In the genomic region with DNA sequence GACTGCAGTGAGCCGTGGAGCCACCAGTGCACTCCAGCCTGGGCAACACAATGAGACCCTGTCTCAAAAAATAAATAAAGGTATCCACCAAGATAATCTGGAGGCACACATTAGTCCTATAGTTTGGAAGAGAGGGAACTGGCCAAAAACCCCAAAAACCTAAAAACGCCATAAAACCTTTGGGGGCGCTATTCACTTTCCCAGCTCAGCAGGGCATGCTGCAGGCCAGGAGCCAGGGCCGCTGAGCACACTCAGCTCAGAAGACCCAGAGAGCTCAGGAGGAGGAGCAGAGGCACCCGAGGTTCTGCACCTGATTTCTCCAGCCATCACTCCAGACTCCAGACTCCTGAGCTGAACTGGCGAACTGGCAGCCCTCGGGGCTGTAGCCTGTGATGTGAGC, we compare ENCODE assay signal across 2 cellular contexts.
TF ChIP-seq lines count a peak whose summit lies in the region.

No MANE protein-coding gene starts in this region.

TF ChIP-seq in GM23338, 12 proteins besides CTCF, POLR2A, EP300 and RAD21:
- no peak for TF ChIP-seq REST (IDR thresholded peaks at IDR 0.05; ENCODE audit: unreplicated experiment)
- no peak for TF ChIP-seq ZNF331 (CRISPR knock-in tag; IDR thresholded peaks at IDR 0.05; ENCODE audit: low read depth)
- TF ChIP-seq, protein P1, sequence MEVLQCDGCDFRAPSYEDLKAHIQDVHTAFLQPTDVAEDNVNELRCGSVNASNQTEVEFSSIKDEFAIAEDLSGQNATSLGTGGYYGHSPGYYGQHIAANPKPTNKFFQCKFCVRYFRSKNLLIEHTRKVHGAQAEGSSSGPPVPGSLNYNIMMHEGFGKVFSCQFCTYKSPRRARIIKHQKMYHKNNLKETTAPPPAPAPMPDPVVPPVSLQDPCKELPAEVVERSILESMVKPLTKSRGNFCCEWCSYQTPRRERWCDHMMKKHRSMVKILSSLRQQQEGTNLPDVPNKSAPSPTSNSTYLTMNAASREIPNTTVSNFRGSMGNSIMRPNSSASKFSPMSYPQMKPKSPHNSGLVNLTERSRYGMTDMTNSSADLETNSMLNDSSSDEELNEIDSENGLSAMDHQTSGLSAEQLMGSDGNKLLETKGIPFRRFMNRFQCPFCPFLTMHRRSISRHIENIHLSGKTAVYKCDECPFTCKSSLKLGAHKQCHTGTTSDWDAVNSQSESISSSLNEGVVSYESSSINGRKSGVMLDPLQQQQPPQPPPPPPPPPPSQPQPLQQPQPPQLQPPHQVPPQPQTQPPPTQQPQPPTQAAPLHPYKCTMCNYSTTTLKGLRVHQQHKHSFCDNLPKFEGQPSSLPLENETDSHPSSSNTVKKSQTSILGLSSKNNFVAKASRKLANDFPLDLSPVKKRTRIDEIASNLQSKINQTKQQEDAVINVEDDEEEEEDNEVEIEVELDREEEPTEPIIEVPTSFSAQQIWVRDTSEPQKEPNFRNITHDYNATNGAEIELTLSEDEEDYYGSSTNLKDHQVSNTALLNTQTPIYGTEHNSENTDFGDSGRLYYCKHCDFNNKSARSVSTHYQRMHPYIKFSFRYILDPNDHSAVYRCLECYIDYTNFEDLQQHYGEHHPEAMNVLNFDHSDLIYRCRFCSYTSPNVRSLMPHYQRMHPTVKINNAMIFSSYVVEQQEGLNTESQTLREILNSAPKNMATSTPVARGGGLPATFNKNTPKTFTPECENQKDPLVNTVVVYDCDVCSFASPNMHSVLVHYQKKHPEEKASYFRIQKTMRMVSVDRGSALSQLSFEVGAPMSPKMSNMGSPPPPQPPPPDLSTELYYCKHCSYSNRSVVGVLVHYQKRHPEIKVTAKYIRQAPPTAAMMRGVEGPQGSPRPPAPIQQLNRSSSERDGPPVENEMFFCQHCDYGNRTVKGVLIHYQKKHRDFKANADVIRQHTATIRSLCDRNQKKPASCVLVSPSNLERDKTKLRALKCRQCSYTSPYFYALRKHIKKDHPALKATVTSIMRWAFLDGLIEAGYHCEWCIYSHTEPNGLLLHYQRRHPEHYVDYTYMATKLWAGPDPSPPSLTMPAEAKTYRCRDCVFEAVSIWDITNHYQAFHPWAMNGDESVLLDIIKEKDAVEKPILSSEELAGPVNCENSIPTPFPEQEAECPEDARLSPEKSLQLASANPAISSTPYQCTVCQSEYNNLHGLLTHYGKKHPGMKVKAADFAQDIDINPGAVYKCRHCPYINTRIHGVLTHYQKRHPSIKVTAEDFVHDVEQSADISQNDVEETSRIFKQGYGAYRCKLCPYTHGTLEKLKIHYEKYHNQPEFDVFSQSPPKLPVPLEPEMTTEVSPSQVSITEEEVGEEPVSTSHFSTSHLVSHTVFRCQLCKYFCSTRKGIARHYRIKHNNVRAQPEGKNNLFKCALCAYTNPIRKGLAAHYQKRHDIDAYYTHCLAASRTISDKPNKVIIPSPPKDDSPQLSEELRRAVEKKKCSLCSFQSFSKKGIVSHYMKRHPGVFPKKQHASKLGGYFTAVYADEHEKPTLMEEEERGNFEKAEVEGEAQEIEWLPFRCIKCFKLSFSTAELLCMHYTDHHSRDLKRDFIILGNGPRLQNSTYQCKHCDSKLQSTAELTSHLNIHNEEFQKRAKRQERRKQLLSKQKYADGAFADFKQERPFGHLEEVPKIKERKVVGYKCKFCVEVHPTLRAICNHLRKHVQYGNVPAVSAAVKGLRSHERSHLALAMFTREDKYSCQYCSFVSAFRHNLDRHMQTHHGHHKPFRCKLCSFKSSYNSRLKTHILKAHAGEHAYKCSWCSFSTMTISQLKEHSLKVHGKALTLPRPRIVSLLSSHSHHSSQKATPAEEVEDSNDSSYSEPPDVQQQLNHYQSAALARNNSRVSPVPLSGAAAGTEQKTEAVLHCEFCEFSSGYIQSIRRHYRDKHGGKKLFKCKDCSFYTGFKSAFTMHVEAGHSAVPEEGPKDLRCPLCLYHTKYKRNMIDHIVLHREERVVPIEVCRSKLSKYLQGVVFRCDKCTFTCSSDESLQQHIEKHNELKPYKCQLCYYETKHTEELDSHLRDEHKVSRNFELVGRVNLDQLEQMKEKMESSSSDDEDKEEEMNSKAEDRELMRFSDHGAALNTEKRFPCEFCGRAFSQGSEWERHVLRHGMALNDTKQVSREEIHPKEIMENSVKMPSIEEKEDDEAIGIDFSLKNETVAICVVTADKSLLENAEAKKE (CRISPR knock-in tag; IDR thresholded peaks at IDR 0.05) = no peak
- TF ChIP-seq NANOG (IDR thresholded peaks at IDR 0.05; ENCODE audit: borderline replicate concordance) = no peak
- no peak for TF ChIP-seq CREB1 (CRISPR knock-in tag; IDR thresholded peaks at IDR 0.05; ENCODE audit: low read depth)
- no peak for TF ChIP-seq EZH2phosphoT487 (IDR thresholded peaks at IDR 0.05; ENCODE audit: unreplicated experiment)
- no peak for TF ChIP-seq EZH2 (IDR thresholded peaks at IDR 0.05; ENCODE audit: low read depth, unreplicated experiment)

TF ChIP-seq in H1, 55 proteins besides CTCF, POLR2A, EP300 and RAD21:
- TF ChIP-seq SUZ12 (IDR thresholded peaks at IDR 0.05; ENCODE audit: low read length) (no peak), YY1 (IDR thresholded peaks at IDR 0.05; ENCODE audit: low read depth, low read length) (no peak), ZNF274 (IDR thresholded peaks at IDR 0.05; ENCODE audit: borderline replicate concordance, extremely low read depth, low read length) (no peak), KDM5A (IDR thresholded peaks at IDR 0.05; ENCODE audit: low read length) (no peak), CTBP2 (IDR thresholded peaks at IDR 0.05; ENCODE audit: borderline replicate concordance, insufficient read depth, insufficient read length, low read length) (no peak), BCL11A (IDR thresholded peaks at IDR 0.05; ENCODE audit: low read depth in 2 of 2, low read length in 2 of 2) (no peak), HDAC2 (IDR thresholded peaks at IDR 0.05; ENCODE audit: borderline replicate concordance in 1 of 2, low read depth in 2 of 2, low read length in 2 of 2) (no peak), CBX8 (IDR thresholded peaks at IDR 0.05; ENCODE audit: borderline replicate concordance, low read depth, low read length) (no peak), MAFK (IDR thresholded peaks at IDR 0.05; ENCODE audit: low read depth, low read length) (no peak), SAP30 (IDR thresholded peaks at IDR 0.05; ENCODE audit: insufficient read depth, insufficient replicate concordance, low read length) (no peak), CHD7 (IDR thresholded peaks at IDR 0.05; ENCODE audit: insufficient replicate concordance, low read length) (no peak), TAF7 (optimal IDR thresholded peaks at IDR 0.05; ENCODE audit: borderline replicate concordance, low read depth, low read length) (no peak), JUN (IDR thresholded peaks at IDR 0.05; ENCODE audit: low read depth, low read length) (no peak), ASH2L (IDR thresholded peaks at IDR 0.05; ENCODE audit: low read length) (no peak), CHD1 (IDR thresholded peaks at IDR 0.05; ENCODE audit: low read depth, low read length) (no peak), JUND (IDR thresholded peaks at IDR 0.05; ENCODE audit: low read length) (no peak), NRF1 (IDR thresholded peaks at IDR 0.05; ENCODE audit: low read depth, low read length) (no peak)
- TF ChIP-seq, protein P2, sequence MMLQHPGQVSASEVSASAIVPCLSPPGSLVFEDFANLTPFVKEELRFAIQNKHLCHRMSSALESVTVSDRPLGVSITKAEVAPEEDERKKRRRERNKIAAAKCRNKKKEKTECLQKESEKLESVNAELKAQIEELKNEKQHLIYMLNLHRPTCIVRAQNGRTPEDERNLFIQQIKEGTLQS (IDR thresholded peaks at IDR 0.05; ENCODE audit: insufficient read depth, low read depth, low read length) = no peak
